In the genomic region with DNA sequence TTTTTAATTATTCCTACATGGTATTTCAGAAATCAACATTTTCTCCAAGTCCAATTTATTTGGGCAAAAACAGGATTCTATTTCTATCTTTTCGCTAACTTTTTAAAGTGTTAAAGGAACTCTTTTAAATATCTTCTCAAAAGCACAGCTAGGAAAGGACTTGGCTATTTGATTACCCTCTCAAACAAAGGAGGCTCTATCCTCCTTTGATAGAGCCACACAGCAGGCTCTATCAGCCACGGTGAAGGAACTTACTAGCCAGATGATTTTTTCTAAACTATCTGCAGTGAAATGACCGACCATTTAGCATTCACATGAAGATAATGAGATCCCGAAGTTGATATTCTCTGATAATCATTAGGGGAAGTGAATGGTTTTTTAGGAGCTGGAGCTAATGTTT, we compare ENCODE assay signal across 23 cellular contexts. TPM values are rescaled to one million over a fixed set of nuclear protein-coding genes. Genes with fewer than 3 reads are reported as not detected.
"Had no signal": no experiment of that assay in that cellular context is flagged by ENCODE, and none has a peak within 500 bp of the region (broad histone marks: within the 10 kb centered on the region; RNA-seq: fewer than 3 reads in every experiment).

No MANE protein-coding gene starts in this region.

- H3K9me3 Mint-ChIP-seq: activated T-cell treated with anti-CD3 and anti-CD28 coated beads, Interleukin-2, amount 50 U/mL, for 4 hours; activated T-helper 2 cell treated with anti-CD3 and anti-CD28 coated beads, Interferon-gamma antibody, Interleukin-2, Interleukin-4, amounts not matched to agents 10 μg/mL and 5 μg/mL and 100 μg/mL, durations not matched to agents 14 hours and 24 hours and 36 hours; naive B cell; WTC11 had no signal

- H3K27ac ChIP-seq: adrenal gland, breast epithelium, coronary artery, gastroesophageal sphincter, prostate gland had no signal

- H3K9me3 ChIP-seq: adrenal gland, breast epithelium, gastroesophageal sphincter, prostate gland had no signal

- H3K4me3 Mint-ChIP-seq: activated naive CD8-positive, alpha-beta T cell; activated T-cell treated with anti-CD3 and anti-CD28 coated beads, Interleukin-2, amount 50 U/mL, for 4 hours; naive B cell; WTC11 had no signal

- ATAC-seq: activated T-cell treated with anti-CD3 and anti-CD28 coated beads, Interleukin-2, amount 50 U/mL, for 4 hours; esophagus mucosa; gastroesophageal sphincter; left cardiac atrium; WTC11 had no signal

- H3K27me3 Mint-ChIP-seq: activated naive CD8-positive, alpha-beta T cell; naive B cell had no signal

- DNase-seq: activated CD8-positive, alpha-beta memory T cell treated with anti-CD3 and anti-CD28 coated beads for 24 hours; activated CD8-positive, alpha-beta memory T cell treated with anti-CD3 and anti-CD28 coated beads, Interleukin-2, amount 50 U/mL, for 4 hours; activated naive CD4-positive, alpha-beta T cell; activated T-cell treated with anti-CD3 and anti-CD28 coated beads, Interleukin-2, amount 50 U/mL, for 4 hours; adrenal gland; head of caudate nucleus; islet precursor cell; left cardiac atrium; mesenchymal stem cell; naive B cell; stimulated activated CD4-positive, alpha-beta T cell treated with anti-CD3 and anti-CD28 coated beads, Interleukin-2, amount 100 ng/mL, for 48 hours; stimulated activated naive CD4-positive, alpha-beta T cell; T-helper 1 cell; T-helper 9 cell had no signal

- H3K4me1 Mint-ChIP-seq: naive B cell, WTC11 had no signal

- H3K36me3 ChIP-seq: breast epithelium had no signal

- H3K4me1 ChIP-seq: adrenal gland, breast epithelium, gastroesophageal sphincter, prostate gland had no signal

- H3K27me3 ChIP-seq: adrenal gland, breast epithelium, gastroesophageal sphincter had no signal

- H3K4me3 ChIP-seq: adrenal gland, breast epithelium, coronary artery, gastroesophageal sphincter, prostate gland had no signal

- H3K27ac Mint-ChIP-seq: activated naive CD8-positive, alpha-beta T cell; activated T-helper 2 cell treated with anti-CD3 and anti-CD28 coated beads, Interferon-gamma antibody, Interleukin-2, Interleukin-4, amounts not matched to agents 10 μg/mL and 5 μg/mL and 100 μg/mL, durations not matched to agents 14 hours and 24 hours and 36 hours; WTC11 had no signal

RNA-seq across cellular contexts. Expression of gene ANGPTL7, which starts 9.1 kb away (rescaled TPM):
- total RNA-seq: activated T-cell treated with anti-CD3 and anti-CD28 coated beads, Interleukin-2, amount 50 U/mL, for 4 hours; activated T-helper 2 cell treated with anti-CD3 and anti-CD28 coated beads, Interferon-gamma antibody, Interleukin-2, Interleukin-4, amounts not matched to agents 10 μg/mL and 5 μg/mL and 100 μg/mL, durations not matched to agents 14 hours and 24 hours and 36 hours; esophagus mucosa; WTC11 had no signal
- polyA plus RNA-seq: neural cell had no signal
